2 cellular contexts compared by ENCODE assay signal in genomic region chr1:162359523-162360236, GRCh38.
TF ChIP-seq lines count a peak whose summit lies in the region.

No MANE protein-coding gene starts in this region.

TF ChIP-seq in GM12891, 5 proteins besides CTCF, POLR2A, EP300 and RAD21:
- TF ChIP-seq POLR2AphosphoS5 (IDR thresholded peaks at IDR 0.05; ENCODE audit: low read depth, low read length) (no peak), PAX5 (IDR thresholded peaks at IDR 0.05; ENCODE audit: insufficient read depth, low read length, severe bottlenecking) (no peak), SPI1 (IDR thresholded peaks at IDR 0.05; ENCODE audit: low read depth, low read length) (no peak), TAF1 (IDR thresholded peaks at IDR 0.05; ENCODE audit: low read depth, low read length) (no peak), POU2F2 (IDR thresholded peaks at IDR 0.05; ENCODE audit: low read depth, low read length) (no peak)
TF ChIP-seq in GM12891: peak in this region for 0.

TF ChIP-seq in GM12878, 131 proteins besides CTCF, POLR2A, EP300 and RAD21:
- no peak for TF ChIP-seq ASH2L (IDR thresholded peaks at IDR 0.05; ENCODE audit: borderline replicate concordance, low read depth)
- no peak for TF ChIP-seq TCF12 (IDR thresholded peaks at IDR 0.05; ENCODE audit: low read depth, low read length)
- no peak for TF ChIP-seq RUNX3 (IDR thresholded peaks at IDR 0.05; ENCODE audit: low read length)
- no peak for TF ChIP-seq USF2 (IDR thresholded peaks at IDR 0.05; ENCODE audit: borderline replicate concordance, low read depth, low read length)
- 0 out of 2 replicates have a peak, but pooled peaks have one; percentile 26 for TF ChIP-seq ZNF687 (IDR thresholded peaks at IDR 0.05)
